10 cellular contexts compared by ENCODE assay signal in the genomic region with DNA sequence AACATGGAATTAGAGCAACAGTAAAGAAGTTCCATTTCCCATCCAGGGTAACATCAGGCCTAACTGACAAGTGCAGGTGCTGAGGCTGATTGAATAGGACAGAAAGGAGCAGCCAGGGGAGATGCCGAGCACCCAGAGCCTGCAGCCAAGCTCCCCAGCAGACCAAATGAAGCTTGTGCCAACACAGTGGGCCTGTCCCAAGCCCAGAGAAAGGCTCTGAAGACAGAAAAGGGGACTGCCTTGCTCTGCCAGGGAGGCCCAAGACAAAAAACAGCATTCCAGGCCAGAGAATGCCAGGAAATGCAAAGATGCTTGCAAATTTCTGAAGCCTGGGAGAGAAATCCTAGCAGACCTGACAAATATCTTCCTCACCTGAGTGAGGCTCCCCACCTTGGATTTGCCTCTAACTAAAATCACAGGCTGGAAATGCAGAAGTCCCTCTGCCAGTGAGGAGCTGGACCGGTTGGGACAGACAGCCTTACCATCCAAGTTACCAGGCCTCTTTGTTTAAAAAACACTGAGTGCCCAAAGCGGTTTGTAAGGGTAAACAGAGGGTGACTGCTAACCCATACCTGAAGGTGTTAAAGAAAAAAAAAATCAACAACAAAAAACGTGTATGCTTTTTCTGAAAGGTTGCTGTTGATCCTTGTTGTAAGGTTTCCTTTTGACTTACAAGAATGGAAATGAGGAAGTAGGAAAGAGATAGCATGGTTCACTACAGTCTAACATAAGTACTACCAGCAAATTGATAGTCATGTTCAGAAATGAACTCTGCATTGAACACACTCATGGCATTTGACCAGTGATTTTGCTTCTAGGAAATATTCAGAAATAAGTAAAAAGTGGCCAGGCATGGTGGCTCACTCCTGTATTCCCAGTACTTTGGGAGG. TPM values are rescaled to one million over a fixed set of nuclear protein-coding genes. Genes with fewer than 3 reads are reported as not detected.
DNase-seq lines count a peak whose midpoint lies in the region; ATAC-seq and TF ChIP-seq lines count a peak whose summit lies in the region.
"Had no signal": no experiment of that assay in that cellular context is flagged by ENCODE, and none has a peak within 500 bp of the region (broad histone marks: within the 10 kb centered on the region; RNA-seq: fewer than 3 reads in every experiment).

No MANE protein-coding gene starts in this region.

- intact Hi-C loops in OCI-LY7 (cut with micrococcal nuclease; ENCODE audit: unreplicated experiment): no loop called here
- intact Hi-C loops in lower leg skin (cut with DNase I; ENCODE audit: low total_unique reads): no loop called here

- BruUV-seq in OCI-LY7 (replicated peaks; lab: Mats Ljungman, UMichigan): no TSS peak

- H3K27ac ChIP-seq in BLaER1 treated with 17β-estradiol and CSF1 and Interleukin-3, amounts not matched to agents 10 nM and 100 nM: no peak overlapping the region
- H3K27ac ChIP-seq in OCI-LY7 (ENCODE audit: low read depth, low read length, poor library complexity, severe bottlenecking): no peak overlapping the region

- TF ChIP-seq CTCF in OCI-LY7 (conservative IDR thresholded peaks at IDR 0.05; ENCODE audit: low read length): no peak
- TF ChIP-seq CTCF in lower leg skin (IDR thresholded peaks at IDR 0.05): no peak

- H3K9ac ChIP-seq in BLaER1 treated with 17β-estradiol and CSF1 and Interleukin-3, amounts not matched to agents 10 nM and 100 nM: no peak overlapping the region

- CTCF ChIA-PET in OCI-LY7 (lab: Charles Lee; ENCODE audit: unreplicated experiment): no interaction called here

- no peaks in the 10 kb centered on the region for H3K36me3 ChIP-seq in BLaER1 treated with 17β-estradiol and CSF1 and Interleukin-3, amounts not matched to agents 10 nM and 100 nM
- no peaks in the 10 kb centered on the region for H3K36me3 ChIP-seq in OCI-LY7 (ENCODE audit: insufficient read depth, low read length)

- WGBS in lower leg skin, 2 donors: 71 to 77% methylated on average over 4 of the region's 4 CpGs

- no peaks in the 10 kb centered on the region for H3K27me3 ChIP-seq in BLaER1 treated with 17β-estradiol and CSF1 and Interleukin-3, amounts not matched to agents 10 nM and 100 nM

- no peak overlapping the region for H3K4me3 ChIP-seq in BLaER1 treated with 17β-estradiol and CSF1 and Interleukin-3, amounts not matched to agents 10 nM and 100 nM
- H3K4me3 ChIP-seq in OCI-LY7 (ENCODE audit: low read depth, low read length, poor library complexity, severe bottlenecking) (no peak overlapping the region), lower leg skin (ENCODE audit: low read depth, poor library complexity, severe bottlenecking) (no peak overlapping the region)

- POLR2A ChIA-PET in OCI-LY7 (lab: Charles Lee): interaction anchor here (1.2 to 2.3 kb wide), 4 partner anchors 10 to 34 kb away, joined by 3 to 6 read pairs (median 6); partner anchors contain the start of gene HMGB1

- H3K9me2 ChIP-seq in OCI-LY7 (ENCODE audit: insufficient read depth, low read length): no peaks in the 10 kb centered on the region

- ATAC-seq in GM19395 (IDR thresholded peaks at IDR 0.05; ENCODE audit: unreplicated experiment): peak; percentile 95
- peak; percentile 77 for ATAC-seq in HG03045 (IDR thresholded peaks at IDR 0.05; ENCODE audit: unreplicated experiment)
- ATAC-seq: activated T-cell treated with anti-CD3 and anti-CD28 coated beads, Interleukin-2, amount 50 U/mL, for 72 hours had no signal

- H4K20me1 ChIP-seq in BLaER1 treated with 17β-estradiol and CSF1 and Interleukin-3, amounts not matched to agents 10 nM and 100 nM: no peaks in the 10 kb centered on the region
- H4K20me1 ChIP-seq in OCI-LY7 (ENCODE audit: insufficient read depth, low read length): no peaks in the 10 kb centered on the region

- TF ChIP-seq POLR2A in lower leg skin (IDR thresholded peaks at IDR 0.05): no peak

- H3K4me2 ChIP-seq in BLaER1 treated with 17β-estradiol and CSF1 and Interleukin-3, amounts not matched to agents 10 nM and 100 nM: peak overlapping the region in 10 of 11 experiments; percentile 3 to 37 (median 20); a peak in 8 of 22 replicates
- peak overlapping the region; percentile 38 for H3K4me2 ChIP-seq in OCI-LY7 (ENCODE audit: low read length)

- no peaks in the 10 kb centered on the region for H3K79me2 ChIP-seq in OCI-LY7 (ENCODE audit: insufficient read depth, low read depth, low read length)

- peak overlapping the region; percentile 91 for H2AFZ ChIP-seq in OCI-LY7 (ENCODE audit: low read length)

- H3K4me1 ChIP-seq in BLaER1 treated with 17β-estradiol and CSF1 and Interleukin-3, amounts not matched to agents 10 nM and 100 nM: peaks cover 6 to 23% (median 18%) of the 10 kb centered on the region in 10 experiments; a peak in 18 of 20 replicates
- peaks cover 16% of the 10 kb centered on the region for H3K4me1 ChIP-seq in OCI-LY7 (ENCODE audit: insufficient read depth, low read length, poor library complexity, severe bottlenecking)

- peak; percentile 62 for DNase-seq in OCI-LY7 (ENCODE audit: low spot score)
- DNase-seq in lower leg skin (ENCODE audit: low spot score in 2 of 2): no peak
- no peak for DNase-seq in dedifferentiated amniotic fluid mesenchymal stem cell (ENCODE audit: extremely low spot score)
- no peak for DNase-seq in central memory CD4-positive, alpha-beta T cell
- DNase-seq in NCI-H82 treated with DMSO at 0.1 percent for 48 hours (lab: John Stamatoyannopoulos, UW; ENCODE audit: unreplicated experiment): no peak
- DNase-seq: activated T-cell treated with anti-CD3 and anti-CD28 coated beads, Interleukin-2, amount 50 U/mL, for 72 hours had no signal

- H3K9me3 ChIP-seq in BLaER1 treated with 17β-estradiol and CSF1 and Interleukin-3, amounts not matched to agents 10 nM and 100 nM (replicated peaks in 1 of 11): no peaks in the 10 kb centered on the region
- H3K9me3 ChIP-seq in OCI-LY7 (ENCODE audit: low read length): no peaks in the 10 kb centered on the region

RNA-seq across cellular contexts. Expression of gene HMGB1, which starts 11.9 kb away (rescaled TPM):
- total RNA-seq in OCI-LY7 (2014; rRNA removed; shearing (Covaris generic)): 1,288 and 1,675 TPM in 2 replicates
- total RNA-seq in OCI-LY7 (2022) (1,114 and 1,344 TPM in 2 replicates), lower leg skin (100 to 1,000 TPM; 158 to 262 (median 208) TPM)

RNA-seq across cellular contexts. Expression of gene UBE2L5, which starts 55.3 kb away (rescaled TPM):
- 0.15 and 0.22 TPM in 2 replicates for total RNA-seq in OCI-LY7 (2014; rRNA removed; shearing (Covaris generic))
- total RNA-seq in OCI-LY7 (2022) (1.00 and 1.8 TPM in 2 replicates), lower leg skin (under 1 TPM in 2 of 4 donors, not detected in 2; 0.13 to 0.20 TPM)
- total RNA-seq: activated T-cell treated with anti-CD3 and anti-CD28 coated beads, Interleukin-2, amount 50 U/mL, for 72 hours; mononuclear cell had no signal

Comparison
In these comparisons a context has a peak if more than half of its experiments do, and no peak if none do; other contexts are left out.
1. RNA of gene HMGB1, which starts 11.9 kb away (total RNA-seq): 1,114 to 1,675 TPM in OCI-LY7; 158 to 262 TPM in lower leg skin; every median in the first group is over 4 times any median in the second.